ENCODE assay signal across 1 cellular context in the genomic region with DNA sequence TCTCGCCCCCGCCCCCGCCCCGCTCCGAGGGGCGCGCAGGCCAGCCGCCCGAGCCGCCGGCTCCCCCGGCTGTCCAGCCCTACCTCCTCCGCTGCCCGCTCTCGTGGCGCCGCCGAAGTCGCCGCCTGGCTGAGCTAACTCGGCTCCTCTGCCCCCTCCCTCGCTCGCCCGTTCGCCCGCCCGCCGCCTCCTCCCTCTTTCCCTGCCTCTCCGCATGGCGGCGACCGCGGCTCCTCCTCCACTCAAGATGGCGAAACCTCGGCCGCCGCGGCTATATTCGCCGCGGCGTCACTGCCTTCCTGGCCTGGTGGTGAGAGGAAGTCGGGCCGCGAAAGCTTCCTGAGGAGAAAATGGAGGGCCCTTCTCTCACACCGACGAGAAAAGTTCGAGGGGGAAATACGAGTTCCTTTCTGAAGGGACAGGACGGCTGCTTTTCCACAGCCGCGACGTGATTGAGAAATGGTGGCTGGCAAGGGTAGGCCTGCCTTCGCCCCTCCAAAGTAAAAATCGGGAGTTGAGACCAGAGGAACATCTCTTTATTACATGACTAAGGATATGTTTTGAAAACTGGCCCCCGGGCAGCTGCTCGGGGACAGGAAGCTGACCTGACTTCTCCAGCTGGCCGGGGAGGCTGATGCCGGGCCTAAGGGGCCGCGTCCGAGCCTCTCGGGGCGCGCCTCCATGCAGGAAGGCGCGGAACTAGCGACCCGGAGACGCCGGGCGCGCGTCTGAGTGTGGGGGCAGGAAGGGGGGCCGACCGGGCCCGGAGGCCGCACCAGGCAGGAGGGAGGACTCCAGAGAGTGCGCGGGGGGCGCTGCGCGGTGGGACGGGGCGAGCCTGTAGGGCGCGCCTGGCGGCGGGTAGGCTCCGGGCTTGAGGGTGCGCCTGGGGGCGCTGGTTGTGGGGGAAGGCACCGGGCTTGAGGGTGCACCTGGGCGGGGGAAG.
TF ChIP-seq lines count a peak whose summit lies in the region.

A gene with protein sequence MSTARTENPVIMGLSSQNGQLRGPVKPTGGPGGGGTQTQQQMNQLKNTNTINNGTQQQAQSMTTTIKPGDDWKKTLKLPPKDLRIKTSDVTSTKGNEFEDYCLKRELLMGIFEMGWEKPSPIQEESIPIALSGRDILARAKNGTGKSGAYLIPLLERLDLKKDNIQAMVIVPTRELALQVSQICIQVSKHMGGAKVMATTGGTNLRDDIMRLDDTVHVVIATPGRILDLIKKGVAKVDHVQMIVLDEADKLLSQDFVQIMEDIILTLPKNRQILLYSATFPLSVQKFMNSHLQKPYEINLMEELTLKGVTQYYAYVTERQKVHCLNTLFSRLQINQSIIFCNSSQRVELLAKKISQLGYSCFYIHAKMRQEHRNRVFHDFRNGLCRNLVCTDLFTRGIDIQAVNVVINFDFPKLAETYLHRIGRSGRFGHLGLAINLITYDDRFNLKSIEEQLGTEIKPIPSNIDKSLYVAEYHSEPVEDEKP (minus strand): TSS at position 150 of the 946 bp plus-strand sequence. CDS start 4,913 bp downstream, outside the sequence.

TF ChIP-seq in K562, 482 proteins besides CTCF, POLR2A, EP300 and RAD21 (continued from another document and continues in another):
- TF ChIP-seq, protein P1, sequence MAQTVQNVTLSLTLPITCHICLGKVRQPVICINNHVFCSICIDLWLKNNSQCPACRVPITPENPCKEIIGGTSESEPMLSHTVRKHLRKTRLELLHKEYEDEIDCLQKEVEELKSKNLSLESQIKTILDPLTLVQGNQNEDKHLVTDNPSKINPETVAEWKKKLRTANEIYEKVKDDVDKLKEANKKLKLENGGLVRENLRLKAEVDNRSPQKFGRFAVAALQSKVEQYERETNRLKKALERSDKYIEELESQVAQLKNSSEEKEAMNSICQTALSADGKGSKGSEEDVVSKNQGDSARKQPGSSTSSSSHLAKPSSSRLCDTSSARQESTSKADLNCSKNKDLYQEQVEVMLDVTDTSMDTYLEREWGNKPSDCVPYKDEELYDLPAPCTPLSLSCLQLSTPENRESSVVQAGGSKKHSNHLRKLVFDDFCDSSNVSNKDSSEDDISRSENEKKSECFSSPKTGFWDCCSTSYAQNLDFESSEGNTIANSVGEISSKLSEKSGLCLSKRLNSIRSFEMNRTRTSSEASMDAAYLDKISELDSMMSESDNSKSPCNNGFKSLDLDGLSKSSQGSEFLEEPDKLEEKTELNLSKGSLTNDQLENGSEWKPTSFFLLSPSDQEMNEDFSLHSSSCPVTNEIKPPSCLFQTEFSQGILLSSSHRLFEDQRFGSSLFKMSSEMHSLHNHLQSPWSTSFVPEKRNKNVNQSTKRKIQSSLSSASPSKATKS (CRISPR knock-in tag; IDR thresholded peaks at IDR 0.05) = no peak
- TF ChIP-seq ZNF24 (IDR thresholded peaks at IDR 0.05) (no peak), NCOA2 (IDR thresholded peaks at IDR 0.05; ENCODE audit: partially characterized antibody in 2 of 2) (no peak), CGGBP1 (CRISPR knock-in tag; IDR thresholded peaks at IDR 0.05) (peak; percentile 74; the same call in 1 of the 2 replicates), ZBTB26 (CRISPR knock-in tag; IDR thresholded peaks at IDR 0.05) (0 out of 2 replicates have a peak, but pooled peaks have one; percentile 23), MEF2D (tag; conservative IDR thresholded peaks at IDR 0.05; ENCODE audit: low read depth) (no peak), TEAD1 (CRISPR knock-in tag; IDR thresholded peaks at IDR 0.05) (no peak; a peak in 1 of 4 replicates), PRMT5 (CRISPR knock-in tag; IDR thresholded peaks at IDR 0.05) (no peak), PTRF (tag; IDR thresholded peaks at IDR 0.05) (no peak), RBM14 (IDR thresholded peaks at IDR 0.05; ENCODE audit: borderline replicate concordance, insufficient read depth, low read depth, low read length) (no peak), ZNF347 (CRISPR knock-in tag; IDR thresholded peaks at IDR 0.05; ENCODE audit: low read depth) (no peak), CREM (IDR thresholded peaks at IDR 0.05; ENCODE audit: low read depth) (peak; percentile 42; the same call in 1 of the 2 replicates), ZBTB2 (IDR thresholded peaks at IDR 0.05) (no peak), ZSCAN32 (CRISPR knock-in tag; IDR thresholded peaks at IDR 0.05) (peak; percentile 53; the same call in 1 of the 2 replicates), PTBP1 (IDR thresholded peaks at IDR 0.05; ENCODE audit: low read depth, low read length) (no peak), RHOXF2B (CRISPR knock-in tag; conservative IDR thresholded peaks at IDR 0.05) (no peak), SRSF7 (optimal IDR thresholded peaks at IDR 0.05; ENCODE audit: low read depth, low read length) (no peak), FOXA1 (IDR thresholded peaks at IDR 0.05; ENCODE audit: borderline replicate concordance) (no peak), CXXC5 (CRISPR knock-in tag; IDR thresholded peaks at IDR 0.05) (peak; percentile 41), ZNF592 (IDR thresholded peaks at IDR 0.05) (peak; percentile 25; the same call in 1 of the 2 replicates), MCM5 (IDR thresholded peaks at IDR 0.05; ENCODE audit: low read depth) (no peak), FOXJ3 (CRISPR knock-in tag; IDR thresholded peaks at IDR 0.05) (no peak), SMC3 (conservative IDR thresholded peaks at IDR 0.05; ENCODE audit: insufficient read depth, low read depth, low read length) (no peak), CBFA2T2 (conservative IDR thresholded peaks at IDR 0.05) (no peak), PURB (CRISPR knock-in tag; IDR thresholded peaks at IDR 0.05; ENCODE audit: low read depth) (no peak), HDAC8 (tag; IDR thresholded peaks at IDR 0.05) (no peak), ZNF165 (CRISPR knock-in tag; IDR thresholded peaks at IDR 0.05; ENCODE audit: borderline replicate concordance) (no peak), MYC (IDR thresholded peaks at IDR 0.05; ENCODE audit: low read depth, low read length) (peak; percentile 83; the same call in 1 of the 2 replicates), MYC (CRISPR knock-in tag; IDR thresholded peaks at IDR 0.05; ENCODE audit: borderline replicate concordance, low read depth) (peak; percentile 76), CAMTA2 (CRISPR knock-in tag; conservative IDR thresholded peaks at IDR 0.05) (no peak)
- TF ChIP-seq, protein P2, sequence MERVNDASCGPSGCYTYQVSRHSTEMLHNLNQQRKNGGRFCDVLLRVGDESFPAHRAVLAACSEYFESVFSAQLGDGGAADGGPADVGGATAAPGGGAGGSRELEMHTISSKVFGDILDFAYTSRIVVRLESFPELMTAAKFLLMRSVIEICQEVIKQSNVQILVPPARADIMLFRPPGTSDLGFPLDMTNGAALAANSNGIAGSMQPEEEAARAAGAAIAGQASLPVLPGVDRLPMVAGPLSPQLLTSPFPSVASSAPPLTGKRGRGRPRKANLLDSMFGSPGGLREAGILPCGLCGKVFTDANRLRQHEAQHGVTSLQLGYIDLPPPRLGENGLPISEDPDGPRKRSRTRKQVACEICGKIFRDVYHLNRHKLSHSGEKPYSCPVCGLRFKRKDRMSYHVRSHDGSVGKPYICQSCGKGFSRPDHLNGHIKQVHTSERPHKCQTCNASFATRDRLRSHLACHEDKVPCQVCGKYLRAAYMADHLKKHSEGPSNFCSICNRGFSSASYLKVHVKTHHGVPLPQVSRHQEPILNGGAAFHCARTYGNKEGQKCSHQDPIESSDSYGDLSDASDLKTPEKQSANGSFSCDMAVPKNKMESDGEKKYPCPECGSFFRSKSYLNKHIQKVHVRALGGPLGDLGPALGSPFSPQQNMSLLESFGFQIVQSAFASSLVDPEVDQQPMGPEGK (CRISPR knock-in tag; IDR thresholded peaks at IDR 0.05; ENCODE audit: borderline replicate concordance) = no peak
- TF ChIP-seq, protein P3, sequence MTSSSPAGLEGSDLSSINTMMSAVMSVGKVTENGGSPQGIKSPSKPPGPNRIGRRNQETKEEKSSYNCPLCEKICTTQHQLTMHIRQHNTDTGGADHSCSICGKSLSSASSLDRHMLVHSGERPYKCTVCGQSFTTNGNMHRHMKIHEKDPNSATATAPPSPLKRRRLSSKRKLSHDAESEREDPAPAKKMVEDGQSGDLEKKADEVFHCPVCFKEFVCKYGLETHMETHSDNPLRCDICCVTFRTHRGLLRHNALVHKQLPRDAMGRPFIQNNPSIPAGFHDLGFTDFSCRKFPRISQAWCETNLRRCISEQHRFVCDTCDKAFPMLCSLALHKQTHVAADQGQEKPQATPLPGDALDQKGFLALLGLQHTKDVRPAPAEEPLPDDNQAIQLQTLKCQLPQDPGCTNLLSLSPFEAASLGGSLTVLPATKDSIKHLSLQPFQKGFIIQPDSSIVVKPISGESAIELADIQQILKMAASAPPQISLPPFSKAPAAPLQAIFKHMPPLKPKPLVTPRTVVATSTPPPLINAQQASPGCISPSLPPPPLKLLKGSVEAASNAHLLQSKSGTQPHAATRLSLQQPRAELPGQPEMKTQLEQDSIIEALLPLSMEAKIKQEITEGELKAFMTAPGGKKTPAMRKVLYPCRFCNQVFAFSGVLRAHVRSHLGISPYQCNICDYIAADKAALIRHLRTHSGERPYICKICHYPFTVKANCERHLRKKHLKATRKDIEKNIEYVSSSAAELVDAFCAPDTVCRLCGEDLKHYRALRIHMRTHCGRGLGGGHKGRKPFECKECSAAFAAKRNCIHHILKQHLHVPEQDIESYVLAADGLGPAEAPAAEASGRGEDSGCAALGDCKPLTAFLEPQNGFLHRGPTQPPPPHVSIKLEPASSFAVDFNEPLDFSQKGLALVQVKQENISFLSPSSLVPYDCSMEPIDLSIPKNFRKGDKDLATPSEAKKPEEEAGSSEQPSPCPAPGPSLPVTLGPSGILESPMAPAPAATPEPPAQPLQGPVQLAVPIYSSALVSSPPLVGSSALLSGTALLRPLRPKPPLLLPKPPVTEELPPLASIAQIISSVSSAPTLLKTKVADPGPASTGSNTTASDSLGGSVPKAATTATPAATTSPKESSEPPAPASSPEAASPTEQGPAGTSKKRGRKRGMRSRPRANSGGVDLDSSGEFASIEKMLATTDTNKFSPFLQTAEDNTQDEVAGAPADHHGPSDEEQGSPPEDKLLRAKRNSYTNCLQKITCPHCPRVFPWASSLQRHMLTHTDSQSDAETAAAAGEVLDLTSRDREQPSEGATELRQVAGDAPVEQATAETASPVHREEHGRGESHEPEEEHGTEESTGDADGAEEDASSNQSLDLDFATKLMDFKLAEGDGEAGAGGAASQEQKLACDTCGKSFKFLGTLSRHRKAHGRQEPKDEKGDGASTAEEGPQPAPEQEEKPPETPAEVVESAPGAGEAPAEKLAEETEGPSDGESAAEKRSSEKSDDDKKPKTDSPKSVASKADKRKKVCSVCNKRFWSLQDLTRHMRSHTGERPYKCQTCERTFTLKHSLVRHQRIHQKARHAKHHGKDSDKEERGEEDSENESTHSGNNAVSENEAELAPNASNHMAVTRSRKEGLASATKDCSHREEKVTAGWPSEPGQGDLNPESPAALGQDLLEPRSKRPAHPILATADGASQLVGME (CRISPR knock-in tag; IDR thresholded peaks at IDR 0.05) = no peak
- TF ChIP-seq, protein P4, sequence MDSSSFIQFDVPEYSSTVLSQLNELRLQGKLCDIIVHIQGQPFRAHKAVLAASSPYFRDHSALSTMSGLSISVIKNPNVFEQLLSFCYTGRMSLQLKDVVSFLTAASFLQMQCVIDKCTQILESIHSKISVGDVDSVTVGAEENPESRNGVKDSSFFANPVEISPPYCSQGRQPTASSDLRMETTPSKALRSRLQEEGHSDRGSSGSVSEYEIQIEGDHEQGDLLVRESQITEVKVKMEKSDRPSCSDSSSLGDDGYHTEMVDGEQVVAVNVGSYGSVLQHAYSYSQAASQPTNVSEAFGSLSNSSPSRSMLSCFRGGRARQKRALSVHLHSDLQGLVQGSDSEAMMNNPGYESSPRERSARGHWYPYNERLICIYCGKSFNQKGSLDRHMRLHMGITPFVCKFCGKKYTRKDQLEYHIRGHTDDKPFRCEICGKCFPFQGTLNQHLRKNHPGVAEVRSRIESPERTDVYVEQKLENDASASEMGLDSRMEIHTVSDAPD (CRISPR knock-in tag; IDR thresholded peaks at IDR 0.05) = no peak
